ENCODE assay signal across 26 cellular contexts in the genomic region with DNA sequence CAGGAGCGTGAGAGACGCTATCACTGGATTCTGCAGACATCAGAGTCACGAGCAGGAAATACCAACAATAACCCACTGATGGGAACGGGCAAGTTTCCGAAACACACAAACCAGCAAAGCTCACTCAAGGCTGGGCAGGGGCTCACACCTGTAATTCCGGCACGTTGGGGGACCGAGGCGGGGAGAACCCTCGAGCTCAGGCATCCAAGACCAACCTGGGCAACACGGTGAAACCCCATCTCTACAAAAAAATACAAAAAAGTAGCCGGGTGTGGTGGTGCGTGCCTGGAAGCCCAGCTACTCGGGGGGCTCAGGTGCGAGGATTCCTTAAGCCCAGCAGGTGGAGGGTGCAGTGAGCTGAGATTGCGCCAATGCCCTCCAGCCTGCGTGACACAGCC.
"Had no signal": no experiment of that assay in that cellular context is flagged by ENCODE, and none has a peak within 500 bp of the region (broad histone marks: within the 10 kb centered on the region; RNA-seq: fewer than 3 reads in every experiment).

No MANE protein-coding gene starts in this region.

- ATAC-seq: activated CD8-positive, alpha-beta T cell treated with anti-CD3 and anti-CD28 coated beads, Interleukin-2, amount 10 ng/mL, durations not matched to agents 7 days and 5 days; activated naive CD4-positive, alpha-beta T cell treated with anti-CD3 and anti-CD28 coated beads, Interleukin-2, amount 50 U/mL, for 72 hours; activated naive CD8-positive, alpha-beta T cell treated with anti-CD3 and anti-CD28 coated beads, Interleukin-2, amount 50 U/mL, for 24 hours; Panc1; WTC11 had no signal

- DNase-seq: activated CD4-positive, alpha-beta T cell treated with anti-CD3 and anti-CD28 coated beads for 48 hours; activated CD4-positive, alpha-beta T cell treated with anti-CD3 and anti-CD28 coated beads, Interleukin-2, amount 50 U/mL, for 4 hours; activated CD4-positive, CD25-positive, alpha-beta regulatory T cell treated with anti-CD3 and anti-CD28 coated beads, Interleukin-2, amount 50 U/mL, for 72 hours; activated CD8-positive, alpha-beta T cell treated with anti-CD3 and anti-CD28 coated beads, Interleukin-2, amount 10 ng/mL, durations not matched to agents 7 days and 5 days; activated effector memory CD4-positive, alpha-beta T cell treated with anti-CD3 and anti-CD28 coated beads, Interleukin-2, amount 50 U/mL, for 16 hours; activated naive CD4-positive, alpha-beta T cell treated with Interleukin-2 at 50 U/mL for 16 hours; activated naive CD8-positive, alpha-beta T cell treated with anti-CD3 and anti-CD28 coated beads, Interleukin-2, amount 50 U/mL, for 24 hours; activated T-cell treated with anti-CD3 and anti-CD28 coated beads, Interleukin-2, amount 50 U/mL, for 24 hours; amniotic stem cell; Karpas-422; MM.1S; NCI-H1105; NCI-H1436; NCI-H1694 treated with DMSO at 0.1 percent for 48 hours; NCI-H2029 treated with DMSO at 0.1 percent for 48 hours; NCI-H345; NCI-H510A; NCI-H526 treated with DMSO at 0.1 percent for 48 hours; NCI-H82; OCI-M1; RPMI8226; SIG-M5; T-helper 1 cell had no signal
